24 cellular contexts compared by ENCODE assay signal in the genomic region with DNA sequence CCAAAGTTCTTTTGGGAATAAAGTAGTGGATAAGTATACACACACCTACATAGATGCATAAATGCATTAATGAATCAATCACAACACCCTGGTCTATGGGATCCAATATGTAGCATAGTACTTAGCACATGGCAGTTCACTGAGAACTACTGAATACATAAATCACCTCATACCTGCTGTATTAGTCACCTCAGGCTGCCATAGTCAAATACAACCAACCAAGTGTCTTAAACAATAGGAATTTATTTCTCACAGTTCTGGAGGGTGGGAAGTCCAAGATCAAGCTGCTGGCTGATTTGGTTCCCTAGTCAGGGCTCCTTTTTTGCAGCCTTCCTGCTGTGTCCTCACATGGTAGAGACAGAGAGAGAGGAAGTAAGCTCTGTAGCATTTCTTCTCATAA.
DNase-seq lines count a peak whose midpoint lies in the region; FAIRE-seq and TF ChIP-seq lines count a peak whose summit lies in the region.
"Had no signal": no experiment of that assay in that cellular context is flagged by ENCODE, and none has a peak within 500 bp of the region (broad histone marks: within the 10 kb centered on the region; RNA-seq: fewer than 3 reads in every experiment).

No MANE protein-coding gene starts in this region.

- peak; percentile 53 for DNase-seq in DMS53 (lab: John Stamatoyannopoulos, UW)
- DNase-seq in DMS53 treated with DMSO at 0.1 percent for 48 hours (lab: John Stamatoyannopoulos, UW; ENCODE audit: unreplicated experiment) = no peak
- DNase-seq in RCC 7860 (ENCODE audit: low spot score) = peak; percentile 11
- DNase-seq in epithelial cell of esophagus (ENCODE audit: low read depth) = peak; percentile 47
- DNase-seq in urothelium cell line (ENCODE audit: low spot score) = peak; percentile 4
- DNase-seq in effector memory CD4-positive, alpha-beta T cell = no peak
- DNase-seq in activated T-cell treated with anti-CD3 and anti-CD28 coated beads for 4 hours = no peak
- no peak for DNase-seq in iPS-NIHi7 (ENCODE audit: extremely low spot score)
- DNase-seq: ACHN; Caco-2; CD4-positive, alpha-beta memory T cell; DMS 273 treated with DMSO at 0.1 percent for 48 hours; MV-4-11; NCI-H1105 treated with DMSO at 0.1 percent for 48 hours; NCI-H2081 treated with DMSO at 0.1 percent for 48 hours; NCI-H2171 treated with DMSO at 0.1 percent for 48 hours; NCI-H446; NCI-H526; OCI-M1; RPMI8226; SHP77 treated with DMSO at 0.1 percent for 48 hours had no signal

- FAIRE-seq in RCC 7860 (lab: Jason Lieb, UNC) (no peak), urothelium cell line (lab: Jason Lieb, UNC) (no peak)

- no peaks in the 10 kb centered on the region for H3K36me3 ChIP-seq in effector memory CD4-positive, alpha-beta T cell (ENCODE audit: control insufficient read depth, insufficient read depth, low read length)
- H3K36me3 ChIP-seq: BLaER1 treated with 17β-estradiol and CSF1 and Interleukin-3, amounts not matched to agents 10 nM and 100 nM had no signal

- no peak for TF ChIP-seq CTCF in epithelial cell of esophagus (IDR thresholded peaks at IDR 0.05; ENCODE audit: insufficient read depth, low read depth, low read length, missing control alignments)

- no peaks in the 10 kb centered on the region for H3K9me3 ChIP-seq in effector memory CD4-positive, alpha-beta T cell (ENCODE audit: control insufficient read depth, low read length)
- H3K9me3 ChIP-seq: BLaER1 treated with 17β-estradiol and CSF1 and Interleukin-3, amounts not matched to agents 10 nM and 100 nM; Caco-2 had no signal

- no peak overlapping the region for H3K27ac ChIP-seq in effector memory CD4-positive, alpha-beta T cell (ENCODE audit: insufficient read depth, low read length, poor library complexity, severe bottlenecking)
- H3K27ac ChIP-seq: 22Rv1; BLaER1 treated with 17β-estradiol and CSF1 and Interleukin-3, amounts not matched to agents 10 nM and 100 nM; SK-N-MC had no signal

- H3K27me3 ChIP-seq in effector memory CD4-positive, alpha-beta T cell (replicated peaks; ENCODE audit: control insufficient read depth, insufficient read depth, low read length, poor library complexity, severe bottlenecking) = no peaks in the 10 kb centered on the region
- H3K27me3 ChIP-seq: BLaER1 treated with 17β-estradiol and CSF1 and Interleukin-3, amounts not matched to agents 10 nM and 100 nM had no signal

- no peaks in the 10 kb centered on the region for H3K4me1 ChIP-seq in effector memory CD4-positive, alpha-beta T cell (ENCODE audit: control insufficient read depth, insufficient read depth, low read length, poor library complexity, severe bottlenecking)
- H3K4me1 ChIP-seq: BLaER1 treated with 17β-estradiol and CSF1 and Interleukin-3, amounts not matched to agents 10 nM and 100 nM; Caco-2 had no signal

- H3K4me3 ChIP-seq in epithelial cell of esophagus (ENCODE audit: low read length) = no peak overlapping the region
- H3K4me3 ChIP-seq in effector memory CD4-positive, alpha-beta T cell (ENCODE audit: insufficient read depth, low read depth, low read length, poor library complexity, severe bottlenecking) = no peak overlapping the region
- H3K4me3 ChIP-seq: BLaER1 treated with 17β-estradiol and CSF1 and Interleukin-3, amounts not matched to agents 10 nM and 100 nM; SK-N-MC had no signal

Comparison
In these comparisons a context has a peak if more than half of its experiments do, and no peak if none do; other contexts are left out.
1. DNase-seq: peak in DMS53 (single experiment), RCC 7860 (single experiment), epithelial cell of esophagus (single experiment) and urothelium cell line (single experiment); none in DMS53 treated with DMSO at 0.1 percent for 48 hours (single experiment), effector memory CD4-positive, alpha-beta T cell (0 of 3), activated T-cell treated with anti-CD3 and anti-CD28 coated beads for 4 hours (single experiment) and iPS-NIHi7 (single experiment).